Comparison of ENCODE assay signal across 1 cellular context in genomic region chr16:65113441-65113840, GRCh38.
TF ChIP-seq lines count a peak whose summit lies in the region.

No MANE protein-coding gene starts in this region.

TF ChIP-seq in IMR-90, 13 proteins besides CTCF, POLR2A, EP300 and RAD21:
- TF ChIP-seq RCOR1 (IDR thresholded peaks at IDR 0.05; ENCODE audit: insufficient replicate concordance, low read length), result no peak
- TF ChIP-seq CEBPB (IDR thresholded peaks at IDR 0.05; ENCODE audit: low read depth, low read length), result no peak
- TF ChIP-seq RFX5 (IDR thresholded peaks at IDR 0.05; ENCODE audit: low read depth, low read length), result no peak
- TF ChIP-seq CHD1 (IDR thresholded peaks at IDR 0.05; ENCODE audit: low read depth, low read length), result no peak
- TF ChIP-seq NFE2L2 (IDR thresholded peaks at IDR 0.05; ENCODE audit: low read depth, low read length), result no peak
- no peak for TF ChIP-seq MAFK (IDR thresholded peaks at IDR 0.05; ENCODE audit: low read depth, low read length)
- no peak for TF ChIP-seq BHLHE40 (IDR thresholded peaks at IDR 0.05; ENCODE audit: low read depth, low read length)
- TF ChIP-seq MXI1 (IDR thresholded peaks at IDR 0.05; ENCODE audit: borderline replicate concordance, low read depth, low read length), result no peak
